In genomic region chr1:143905214-143906179, GRCh38 we compare ENCODE assay signal across 8 cellular contexts.
DNase-seq lines count a peak whose midpoint lies in the region; FAIRE-seq and TF ChIP-seq lines count a peak whose summit lies in the region.
"Not testable (repeated sequence)": the region's sequence is repeated elsewhere in the genome, so short reads cannot be mapped to it uniquely, and the experiment has no call there.

No MANE protein-coding gene starts in this region.

- DNase-seq in CD4-positive, alpha-beta memory T cell = peak in 4 of 5 donors; percentile 1 to 37 (median 28)
- DNase-seq in MG63 = peak; percentile 4
- peak; percentile 31 for DNase-seq in activated CD4-positive, alpha-beta memory T cell treated with anti-CD3 and anti-CD28 coated beads, Interleukin-2, amount 10 ng/mL, durations not matched to agents 7 days and 5 days
- DNase-seq in astrocyte of the spinal cord (ENCODE audit: low read depth, low spot score) = peak; percentile 58
- DNase-seq in fibroblast of the aortic adventitia (ENCODE audit: low read depth) = peak; percentile 72
- peak; percentile 80 for DNase-seq in kidney
- peak; percentile 3 for DNase-seq in prostate gland (ENCODE audit: low spot score)
- DNase-seq in superior temporal gyrus (ENCODE audit: extremely low spot score) = peak; percentile 23

- H3K36me3 ChIP-seq in CD4-positive, alpha-beta memory T cell (ENCODE audit: insufficient read depth, low read length); MG63; kidney (ENCODE audit: control insufficient read depth in 1 of 2, insufficient read depth in 2 of 2, low read length in 2 of 2); prostate gland: not testable (repeated sequence)

- not testable (repeated sequence) for H3K27ac ChIP-seq in CD4-positive, alpha-beta memory T cell (ENCODE audit: low read depth, low read length); kidney (ENCODE audit: low read depth in 2 of 2, low read length in 2 of 2)
- H3K27ac ChIP-seq in prostate gland = peak overlapping the region in 1 of 2 donors; percentile 78

- intact Hi-C loops in CD4-positive, alpha-beta memory T cell (cut with micrococcal nuclease); kidney (cut with DNase I); prostate gland (cut with DNase I): not testable (repeated sequence)

- H3K4me1 ChIP-seq in CD4-positive, alpha-beta memory T cell (ENCODE audit: insufficient read depth, low read length); kidney (ENCODE audit: control insufficient read depth in 1 of 2, insufficient read depth in 1 of 2, low read depth in 1 of 2, low read length in 2 of 2); prostate gland (replicated peaks): not testable (repeated sequence)

- peak overlapping the region; percentile 47 to 83 (median 76) for H3K4me3 Mint-ChIP-seq in CD4-positive, alpha-beta memory T cell
- peak overlapping the region; percentile 54 for H3K4me3 Mint-ChIP-seq in activated CD4-positive, alpha-beta memory T cell treated with anti-CD3 and anti-CD28 coated beads, Interleukin-2, amount 10 ng/mL, durations not matched to agents 7 days and 5 days

- not testable (repeated sequence) for H3K4me3 ChIP-seq in CD4-positive, alpha-beta memory T cell (ENCODE audit: low read length in 2 of 2); MG63
- H3K4me3 ChIP-seq in astrocyte of the spinal cord (ENCODE audit: low read depth, low read length) (peak overlapping the region; percentile 55), fibroblast of the aortic adventitia (ENCODE audit: low read depth, low read length) (peak overlapping the region; percentile 66), kidney (ENCODE audit: low read length in 2 of 2) (peak overlapping the region in 1 of 2 donors; percentile 50), prostate gland (peak overlapping the region; percentile 22 to 31)

- not testable (repeated sequence) for H3K27me3 ChIP-seq in CD4-positive, alpha-beta memory T cell (ENCODE audit: insufficient read depth, low read length); MG63; prostate gland (replicated peaks; ENCODE audit: insufficient read depth)

- TF ChIP-seq POLR2A in prostate gland (IDR thresholded peaks at IDR 0.05) = not testable (repeated sequence)

- TF ChIP-seq CTCF in astrocyte of the spinal cord (IDR thresholded peaks at IDR 0.05; ENCODE audit: low read depth, low read length); kidney (IDR thresholded peaks at IDR 0.05; ENCODE audit: borderline replicate concordance, extremely low read depth, insufficient read depth): not testable (repeated sequence)
- peak; percentile 17 for TF ChIP-seq CTCF in fibroblast of the aortic adventitia (IDR thresholded peaks at IDR 0.05; ENCODE audit: insufficient read depth, low read length)
- TF ChIP-seq CTCF in prostate gland (IDR thresholded peaks at IDR 0.05) = peak in 1 of 4 experiments; percentile 19

- not testable (repeated sequence) for FAIRE-seq in kidney (lab: Jason Lieb, UNC)

- not testable (repeated sequence) for H3K9me3 Mint-ChIP-seq in CD4-positive, alpha-beta memory T cell; activated CD4-positive, alpha-beta memory T cell treated with anti-CD3 and anti-CD28 coated beads, Interleukin-2, amount 10 ng/mL, durations not matched to agents 7 days and 5 days

- WGBS in prostate gland = 29% methylated on average over 2 of the region's 62 CpGs

- POLR2A ChIA-PET in CD4-positive, alpha-beta memory T cell (lab: Charles Lee; ENCODE audit: partially characterized antibody); activated CD4-positive, alpha-beta memory T cell treated with anti-CD3 and anti-CD28 coated beads, Interleukin-2, amount 10 ng/mL, durations not matched to agents 7 days and 5 days (lab: Charles Lee): not testable (repeated sequence)

- CTCF ChIA-PET in CD4-positive, alpha-beta memory T cell (lab: Charles Lee; ENCODE audit: partially characterized antibody); activated CD4-positive, alpha-beta memory T cell treated with anti-CD3 and anti-CD28 coated beads, Interleukin-2, amount 10 ng/mL, durations not matched to agents 7 days and 5 days (lab: Charles Lee): not testable (repeated sequence)

- not testable (repeated sequence) for H3K36me3 Mint-ChIP-seq in CD4-positive, alpha-beta memory T cell; activated CD4-positive, alpha-beta memory T cell treated with anti-CD3 and anti-CD28 coated beads, Interleukin-2, amount 10 ng/mL, durations not matched to agents 7 days and 5 days (ENCODE audit: low read depth)

- in situ Hi-C loops in astrocyte of the spinal cord (cut with HindIII; ENCODE audit: low sequenced_read_pairs) = not testable (repeated sequence)

- peak overlapping the region in 1 of 7 donors; percentile 31 for H3K27ac Mint-ChIP-seq in CD4-positive, alpha-beta memory T cell
- H3K27ac Mint-ChIP-seq in activated CD4-positive, alpha-beta memory T cell treated with anti-CD3 and anti-CD28 coated beads, Interleukin-2, amount 10 ng/mL, durations not matched to agents 7 days and 5 days = not testable (repeated sequence)

- H3K27me3 Mint-ChIP-seq in CD4-positive, alpha-beta memory T cell; activated CD4-positive, alpha-beta memory T cell treated with anti-CD3 and anti-CD28 coated beads, Interleukin-2, amount 10 ng/mL, durations not matched to agents 7 days and 5 days: not testable (repeated sequence)

- not testable (repeated sequence) for H3K9ac ChIP-seq in kidney (ENCODE audit: low read length in 2 of 2)

- H3K4me1 Mint-ChIP-seq in CD4-positive, alpha-beta memory T cell; activated CD4-positive, alpha-beta memory T cell treated with anti-CD3 and anti-CD28 coated beads, Interleukin-2, amount 10 ng/mL, durations not matched to agents 7 days and 5 days: not testable (repeated sequence)

- H3K9me3 ChIP-seq in CD4-positive, alpha-beta memory T cell (ENCODE audit: control insufficient read depth in 1 of 2, low read length in 2 of 2); MG63; kidney (ENCODE audit: control insufficient read depth in 1 of 2, low read length in 2 of 2); prostate gland: not testable (repeated sequence)

Comparison
In these comparisons a context has a peak if more than half of its experiments do, and no peak if none do; other contexts are left out.
1. DNase-seq: peak in every context shown above with its lines; median percentile 80 in kidney; 72 in fibroblast of the aortic adventitia; 58 in astrocyte of the spinal cord; 31 in activated CD4-positive, alpha-beta memory T cell treated with anti-CD3 and anti-CD28 coated beads, Interleukin-2, amount 10 ng/mL, durations not matched to agents 7 days and 5 days; 28 in CD4-positive, alpha-beta memory T cell; 23 in superior temporal gyrus; 4 in MG63; 3 in prostate gland.